Comparison of ENCODE assay signal across 9 cellular contexts in the genomic region with DNA sequence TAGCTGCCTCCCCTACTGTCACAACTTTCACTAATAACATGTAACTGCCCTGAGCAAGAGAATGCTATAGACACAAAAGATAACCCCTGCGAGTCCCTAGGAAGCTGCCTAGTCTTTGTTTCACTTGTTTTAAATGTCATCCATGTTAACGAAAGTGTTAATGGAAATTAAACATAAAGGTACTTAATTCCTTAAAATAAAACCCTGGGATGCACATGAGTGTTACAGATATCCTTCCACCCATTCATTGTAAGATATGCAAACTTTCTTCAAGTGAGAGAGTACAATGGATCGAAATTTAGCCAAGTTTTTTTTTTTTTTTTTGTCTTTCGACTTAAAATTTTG. TPM values are rescaled to one million over a fixed set of nuclear protein-coding genes. Genes with fewer than 3 reads are reported as not detected.
DNase-seq lines count a peak whose midpoint lies in the region; ATAC-seq and TF ChIP-seq lines count a peak whose summit lies in the region.
"Had no signal": no experiment of that assay in that cellular context is flagged by ENCODE, and none has a peak within 500 bp of the region (broad histone marks: within the 10 kb centered on the region; RNA-seq: fewer than 3 reads in every experiment).

No MANE protein-coding gene starts in this region.

- H2AK5ac ChIP-seq in mesenchymal stem cell (ENCODE audit: low read length, severe bottlenecking) = no peak overlapping the region

- H3K27ac ChIP-seq in heart left ventricle (peak overlapping the region in 5 of 12 donors; percentile 84 to 88 (median 88)), breast epithelium (peak overlapping the region; percentile 90 to 93), mesenchymal stem cell (ENCODE audit: low read length, poor library complexity, severe bottlenecking) (peak overlapping the region; percentile 20), urinary bladder (ENCODE audit: low read depth) (no peak overlapping the region)

- H2BK120ac ChIP-seq in mesenchymal stem cell (ENCODE audit: low read depth, low read length) = no peak overlapping the region

- H2BK15ac ChIP-seq in mesenchymal stem cell (ENCODE audit: low read depth, poor library complexity, severe bottlenecking) = no peak overlapping the region

- no peak for TF ChIP-seq CTCF in heart left ventricle (IDR thresholded peaks at IDR 0.05)
- TF ChIP-seq CTCF in breast epithelium (IDR thresholded peaks at IDR 0.05) = no peak

- no peak overlapping the region for H3K23ac ChIP-seq in mesenchymal stem cell (ENCODE audit: low read length in 2 of 2)

- H4K8ac ChIP-seq in mesenchymal stem cell (ENCODE audit: low read length) = no peak overlapping the region

- H3K14ac ChIP-seq in mesenchymal stem cell (ENCODE audit: low read length in 2 of 2) = no peak overlapping the region

- no peak for TF ChIP-seq POLR2A in heart left ventricle (IDR thresholded peaks at IDR 0.05)
- TF ChIP-seq POLR2A in breast epithelium (IDR thresholded peaks at IDR 0.05) = no peak

- no peak for ATAC-seq in heart left ventricle
- ATAC-seq in Right ventricle myocardium inferior = no peak
- no peak for ATAC-seq in HG03025 (IDR thresholded peaks at IDR 0.05; ENCODE audit: low FRiP score, unreplicated experiment)
- ATAC-seq in HG02885 (IDR thresholded peaks at IDR 0.05; ENCODE audit: poor library complexity, unreplicated experiment) = no peak

- H3K4ac ChIP-seq in mesenchymal stem cell (ENCODE audit: low read depth in 1 of 2, low read length in 2 of 2) = no peak overlapping the region

- H3K18ac ChIP-seq in mesenchymal stem cell (ENCODE audit: low read depth in 1 of 2, low read length in 2 of 2) = no peak overlapping the region

- intact Hi-C loops in heart left ventricle (cut with DNase I) = loop anchor here in 2 of 10 donors (2.0 to 5.0 kb wide), 2 partner anchors 27 to 45 kb away; no protein-coding TSS in a partner anchor
- intact Hi-C loops in Right ventricle myocardium inferior (cut with DNase I) = loop anchor here (2.0 to 10.0 kb wide), 3 partner anchors 31 to 247 kb away; no protein-coding TSS in a partner anchor
- intact Hi-C loops in breast epithelium (cut with DNase I; ENCODE audit: low total_unique reads) = loop anchor here (5.0 kb wide), 1 partner anchor 1160 kb away; no protein-coding TSS in a partner anchor

- DNase-seq in heart left ventricle = no peak
- DNase-seq in Right ventricle myocardium inferior (ENCODE audit: missing footprints) = no peak
- DNase-seq in breast epithelium (ENCODE audit: low spot score in 2 of 2) = no peak
- no peak for DNase-seq in mesenchymal stem cell
- DNase-seq in stimulated activated naive CD4-positive, alpha-beta T cell treated with Interleukin-2 at 50 U/mL for 16 hours (lab: John Stamatoyannopoulos, UW) = no peak
- DNase-seq: activated naive CD8-positive, alpha-beta T cell treated with anti-CD3 and anti-CD28 coated beads, Interleukin-2, amount 10 ng/mL, durations not matched to agents 7 days and 5 days had no signal

- no peak overlapping the region for H2AFZ ChIP-seq in mesenchymal stem cell (ENCODE audit: low read depth, low read length)

- peaks cover 12% of the 10 kb centered on the region for H3K79me1 ChIP-seq in mesenchymal stem cell (replicated peaks; ENCODE audit: low read length, poor library complexity, severe bottlenecking)

- H3K9me3 ChIP-seq in heart left ventricle (no peaks in the 10 kb centered on the region), breast epithelium (no peaks in the 10 kb centered on the region), mesenchymal stem cell (ENCODE audit: control insufficient read depth, low read length) (no peaks in the 10 kb centered on the region)

- peak overlapping the region in 1 of 2 experiments; percentile 62 for H2BK12ac ChIP-seq in mesenchymal stem cell (ENCODE audit: low read length in 2 of 2)

- H3K4me1 ChIP-seq in heart left ventricle (peaks cover 0 to 38% (median 15%) of the 10 kb centered on the region in 12 donors), breast epithelium (no peaks in the 10 kb centered on the region), mesenchymal stem cell (ENCODE audit: control insufficient read depth, insufficient read depth, low read depth, low read length) (peaks cover 1% of the 10 kb centered on the region), urinary bladder (ENCODE audit: insufficient read depth) (no peaks in the 10 kb centered on the region)

- H2BK5ac ChIP-seq in mesenchymal stem cell (ENCODE audit: low read depth, low read length, poor library complexity, severe bottlenecking) = no peak overlapping the region

- H3K4me3 ChIP-seq in heart left ventricle = peak overlapping the region; percentile 73 to 93 (median 85)
- peak overlapping the region; percentile 67 to 90 (median 71) for H3K4me3 ChIP-seq in breast epithelium
- H3K4me3 ChIP-seq in mesenchymal stem cell (ENCODE audit: insufficient read depth in 1 of 2, low read depth in 1 of 2, low read length in 2 of 2) = peak overlapping the region; percentile 95 to 98
- H3K4me3 ChIP-seq in urinary bladder (ENCODE audit: low read depth, low read length) = peak overlapping the region; percentile 81

- peak overlapping the region; percentile 94 for H3K9ac ChIP-seq in mesenchymal stem cell (ENCODE audit: low read length)

- H4K91ac ChIP-seq in mesenchymal stem cell (ENCODE audit: low read length) = no peak overlapping the region

- no peaks in the 10 kb centered on the region for H3K27me3 ChIP-seq in heart left ventricle
- H3K27me3 ChIP-seq in breast epithelium = no peaks in the 10 kb centered on the region
- no peaks in the 10 kb centered on the region for H3K27me3 ChIP-seq in mesenchymal stem cell (ENCODE audit: control insufficient read depth in 1 of 2, insufficient read depth in 1 of 2, low read length in 2 of 2)

- peak overlapping the region; percentile 90 for H3K4me2 ChIP-seq in mesenchymal stem cell (ENCODE audit: low read length, poor library complexity, severe bottlenecking)

- WGBS in heart left ventricle, 4 donors = 9 to 11% (median 10%) methylated on average over 4 of the region's 4 CpGs
- no CpG with 5 or more reads among the region's 4 CpGs for WGBS in mesenchymal stem cell
- 31% methylated on average over 4 of the region's 4 CpGs for WGBS in urinary bladder

- no peaks in the 10 kb centered on the region for H3K36me3 ChIP-seq in heart left ventricle
- H3K36me3 ChIP-seq in breast epithelium = no peaks in the 10 kb centered on the region
- H3K36me3 ChIP-seq in mesenchymal stem cell (ENCODE audit: control insufficient read depth in 1 of 2, insufficient read depth in 2 of 2, low read depth in 1 of 2, low read length in 2 of 2) = no peaks in the 10 kb centered on the region
- H3K36me3 ChIP-seq in urinary bladder (ENCODE audit: insufficient read depth) = no peaks in the 10 kb centered on the region

RNA-seq across cellular contexts. Expression of gene CDK14, which starts 1.4 kb away (rescaled TPM):
- total RNA-seq in heart left ventricle (10 to 100 TPM; 12.2 to 37.7 (median 26.3) TPM), Right ventricle myocardium inferior (26.3 TPM), breast epithelium (10 to 100 TPM; 16.3 to 64.7 (median 29.8) TPM), urinary bladder (78.5 TPM)
- polyA plus RNA-seq in heart left ventricle (10 to 100 TPM in 1 of 2 donors, 1 to 10 TPM in 1; 2.9 to 13.9 TPM), urinary bladder (8.8 TPM)
- 6.6 TPM for polyA plus RNA-seq in mesenchymal stem cell (2013, experiment 1 of 2)
- polyA plus RNA-seq in mesenchymal stem cell (2013, experiment 2 of 2) = 6.1 TPM
